Comparison of ENCODE assay signal across 19 cellular contexts in the genomic region with DNA sequence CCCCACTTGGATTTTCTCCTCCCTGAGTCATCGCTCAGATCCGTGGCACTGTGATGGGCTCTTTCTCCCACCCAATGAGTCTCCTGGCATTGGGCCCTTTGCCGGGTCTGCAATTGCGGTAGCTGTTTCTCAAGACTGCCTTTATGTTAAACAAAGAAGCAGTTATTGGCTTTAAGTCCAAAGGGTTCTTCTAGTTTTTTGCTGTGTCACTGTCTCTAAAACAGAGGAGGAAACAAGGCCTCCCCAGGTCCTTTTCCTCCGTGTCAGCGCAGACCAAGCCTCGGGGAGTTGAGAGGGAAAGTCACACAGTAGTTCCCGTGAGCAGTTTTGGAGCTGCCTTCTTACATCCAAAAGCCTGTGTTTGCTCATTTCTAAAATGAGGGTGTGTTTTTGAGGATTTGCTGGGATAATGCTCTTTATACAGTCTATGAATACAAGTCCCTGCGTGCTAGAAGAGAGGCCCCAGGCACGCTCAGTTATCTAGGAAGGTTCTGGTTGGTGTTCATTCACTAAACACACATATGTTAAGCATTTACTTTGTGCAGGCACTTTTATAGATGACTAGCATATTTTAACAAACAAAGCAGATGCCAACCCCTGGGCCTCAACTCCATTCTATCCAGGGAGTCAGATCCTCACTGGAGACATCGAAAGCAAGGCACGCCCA.
DNase-seq lines count a peak whose midpoint lies in the region; TF ChIP-seq lines count a peak whose summit lies in the region.
"Had no signal": no experiment of that assay in that cellular context is flagged by ENCODE, and none has a peak within 500 bp of the region (broad histone marks: within the 10 kb centered on the region; RNA-seq: fewer than 3 reads in every experiment).

No MANE protein-coding gene starts in this region.

- H3K27ac Mint-ChIP-seq in H9, result peak overlapping the region in 2 of 3 experiments; percentile 74 to 83; a peak in 3 of 7 replicates
- H3K27ac Mint-ChIP-seq: activated CD4-positive, alpha-beta T cell treated with anti-CD3 and anti-CD28 coated beads, Interleukin-2, amount 10 ng/mL, durations not matched to agents 24 days and 14 days; activated naive CD4-positive, alpha-beta T cell treated with anti-CD3 and anti-CD28 coated beads, Interleukin-2, amount 10 ng/mL, durations not matched to agents 7 days and 5 days; IgD-negative memory B cell had no signal

- H3K23me2 ChIP-seq in H9 (ENCODE audit: insufficient read length, low read depth, low read length, poor library complexity, severe bottlenecking), result no peaks in the 10 kb centered on the region

- no peak overlapping the region for H3K4me3 Mint-ChIP-seq in H9
- H3K4me3 Mint-ChIP-seq: activated CD4-positive, alpha-beta T cell treated with anti-CD3 and anti-CD28 coated beads, Interleukin-2, amount 10 ng/mL, durations not matched to agents 24 days and 14 days; activated naive CD4-positive, alpha-beta T cell treated with anti-CD3 and anti-CD28 coated beads, Interleukin-2, amount 10 ng/mL, durations not matched to agents 7 days and 5 days; IgD-negative memory B cell had no signal

- H2BK12ac ChIP-seq in H9 (ENCODE audit: insufficient read length, low read depth, low read length), result no peak overlapping the region

- H3K23ac ChIP-seq in H9 (ENCODE audit: insufficient read length, low read depth, low read length), result no peak overlapping the region

- peaks cover 13 to 28% (median 21%) of the 10 kb centered on the region in 3 experiments for H3K36me3 Mint-ChIP-seq in H9 (ENCODE audit: insufficient read depth in 1 of 3, low read depth in 3 of 3)
- H3K36me3 Mint-ChIP-seq: IgD-negative memory B cell had no signal

- H4K5ac ChIP-seq in H9 (ENCODE audit: insufficient read length, low read depth, low read length), result no peak overlapping the region

- peaks cover 10 to 15% of the 10 kb centered on the region in 2 experiments for H3K9me3 Mint-ChIP-seq in H9

- H3K14ac ChIP-seq in H9 (ENCODE audit: insufficient read depth, low read length), result no peak overlapping the region

- no peak overlapping the region for H3K27ac ChIP-seq in H9 (ENCODE audit: insufficient read length, low read depth, low read length)
- H3K27ac ChIP-seq: ovary, suprapubic skin had no signal

- H3K9ac ChIP-seq in H9 (ENCODE audit: extremely low read depth, insufficient read length, low read length), result no peak overlapping the region

- H3K27me3 ChIP-seq in H9 (ENCODE audit: insufficient read depth, low read length), result no peaks in the 10 kb centered on the region
- H3K27me3 ChIP-seq: BE2C, ovary, suprapubic skin had no signal

- no peak for TF ChIP-seq POLR2A in lower leg skin (IDR thresholded peaks at IDR 0.05)

- H2BK5ac ChIP-seq in H9 (ENCODE audit: insufficient read length, low read length), result no peak overlapping the region

- no CpG with 5 or more reads among the region's 12 CpGs for WGBS in H9 (ENCODE audit: extremely low coverage, insufficient read length, low lambda C conversion rate)
- WGBS in lower leg skin, 2 donors, result 30 to 36% methylated on average over 12 of the region's 12 CpGs

- H3K9me3 ChIP-seq in H9 (ENCODE audit: control insufficient read depth, low read depth, low read length), result no peaks in the 10 kb centered on the region
- H3K9me3 ChIP-seq: BE2C, ovary, suprapubic skin had no signal

- no peak overlapping the region for H2BK120ac ChIP-seq in H9 (ENCODE audit: low read depth, low read length, poor library complexity, severe bottlenecking)

- no peaks in the 10 kb centered on the region for H3K4me1 ChIP-seq in H9 (ENCODE audit: insufficient read depth, low read length)
- H3K4me1 ChIP-seq: BE2C had no signal

- H4K20me1 ChIP-seq in H9 (ENCODE audit: control insufficient read depth, insufficient read depth, insufficient read length), result no peaks in the 10 kb centered on the region

- no peaks in the 10 kb centered on the region for H3K79me1 ChIP-seq in H9 (ENCODE audit: insufficient read depth, low read depth, low read length, poor library complexity, severe bottlenecking)

- H4K91ac ChIP-seq in H9 (ENCODE audit: insufficient read length, low read depth, low read length), result no peak overlapping the region

- no peak for TF ChIP-seq CTCF in AG10803 (conservative IDR thresholded peaks at IDR 0.05; ENCODE audit: low read length)
- no peak for TF ChIP-seq CTCF in H9 (conservative IDR thresholded peaks at IDR 0.05)
- TF ChIP-seq CTCF in lower leg skin (IDR thresholded peaks at IDR 0.05), result no peak

- no peaks in the 10 kb centered on the region for H3K27me3 Mint-ChIP-seq in H9 (ENCODE audit: low read depth)
- H3K27me3 Mint-ChIP-seq: activated naive CD4-positive, alpha-beta T cell treated with anti-CD3 and anti-CD28 coated beads, Interleukin-2, amount 10 ng/mL, durations not matched to agents 7 days and 5 days; IgD-negative memory B cell had no signal

- no peak overlapping the region for H3K4me3 ChIP-seq in AG10803 (ENCODE audit: low read length)
- H3K4me3 ChIP-seq in lower leg skin (ENCODE audit: low read depth, poor library complexity, severe bottlenecking), result no peak overlapping the region
- H3K4me3 ChIP-seq: ovary, suprapubic skin had no signal

- H3K4me1 Mint-ChIP-seq in H9, result peaks cover 2 to 3% of the 10 kb centered on the region in 2 experiments; a peak in 2 of 4 replicates

- H3K4me2 ChIP-seq in H9 (ENCODE audit: insufficient read depth, insufficient read length, low read length), result no peak overlapping the region

- no peak overlapping the region for H3K56ac ChIP-seq in H9 (ENCODE audit: insufficient read length, low read depth, low read length)

- H3T11ph ChIP-seq in H9 (ENCODE audit: low read length), result no peak overlapping the region

- H2BK20ac ChIP-seq in H9 (ENCODE audit: low read depth, low read length, poor library complexity, severe bottlenecking), result no peak overlapping the region

- no peak overlapping the region for H2AK5ac ChIP-seq in H9 (ENCODE audit: insufficient read length, low read length)

- intact Hi-C loops in lower leg skin (cut with DNase I; ENCODE audit: low total_unique reads), result no loop called here

- no peak overlapping the region for H3K18ac ChIP-seq in H9 (ENCODE audit: insufficient read length, low read depth, low read length)

- no peak overlapping the region for H2BK15ac ChIP-seq in H9 (ENCODE audit: low read depth, low read length)

- no peak overlapping the region for H4K8ac ChIP-seq in H9 (replicated peaks; ENCODE audit: insufficient read length, low read depth, low read length)

- no peaks in the 10 kb centered on the region for H3K79me2 ChIP-seq in H9 (ENCODE audit: insufficient read depth, low read length)

- DNase-seq in AG10803 (ENCODE audit: low read depth) (peak; percentile 44), H9 (no peak), UCSD-AML1 (lab: John Stamatoyannopoulos, UW; ENCODE audit: unreplicated experiment) (peak; percentile 43), fibroblast of peridontal ligament (ENCODE audit: extremely low read depth) (peak; percentile 46), lower leg skin (ENCODE audit: low spot score in 2 of 2) (no peak), SK-N-DZ (ENCODE audit: low spot score) (no peak), Kasumi-1 (lab: John Stamatoyannopoulos, UW) (no peak), T-helper 9 cell (no peak)
- DNase-seq: activated CD4-positive, alpha-beta T cell treated with anti-CD3 and anti-CD28 coated beads, Interleukin-2, amount 10 ng/mL, durations not matched to agents 24 days and 14 days; activated naive CD4-positive, alpha-beta T cell treated with anti-CD3 and anti-CD28 coated beads, Interleukin-2, amount 10 ng/mL, durations not matched to agents 7 days and 5 days; BE2C; DMS 273 treated with DMSO at 0.1 percent for 48 hours; left ventricle myocardium superior; NCI-H1417; NCI-H226; ovary; stimulated activated CD4-positive, alpha-beta T cell treated with anti-CD3 and anti-CD28 coated beads, Interleukin-4, amount 100 ng/mL, for 1 hour had no signal

- no peak overlapping the region for H2AFZ ChIP-seq in H9 (ENCODE audit: low read length)

- no peak overlapping the region for H3K4ac ChIP-seq in H9 (ENCODE audit: low read depth, low read length)

Comparison
In these comparisons a context has a peak if more than half of its experiments do, and no peak if none do; other contexts are left out.
1. DNase-seq: peak in AG10803 (single experiment), UCSD-AML1 (single experiment) and fibroblast of peridontal ligament (single experiment); none in H9 (single experiment), lower leg skin (0 of 2), SK-N-DZ (single experiment), Kasumi-1 (0 of 2) and T-helper 9 cell (single experiment).